8 cellular contexts compared by ENCODE assay signal in genomic region chr17:45307290-45308015, GRCh38. TPM values are rescaled to one million over a fixed set of nuclear protein-coding genes. Genes with fewer than 3 reads are reported as not detected.
DNase-seq lines count a peak whose midpoint lies in the region; ATAC-seq and TF ChIP-seq lines count a peak whose summit lies in the region.

No MANE protein-coding gene starts in this region.

- H3K4me3 ChIP-seq in right atrium auricular region (no peak overlapping the region), endodermal cell (ENCODE audit: low read length) (no peak overlapping the region)

- no peaks in the 10 kb centered on the region for H3K9me3 Mint-ChIP-seq in activated CD8-positive, alpha-beta memory T cell treated with anti-CD3 and anti-CD28 coated beads, Interleukin-2, amount 10 ng/mL, durations not matched to agents 7 days and 5 days (ENCODE audit: low read depth)
- no peaks in the 10 kb centered on the region for H3K9me3 Mint-ChIP-seq in activated naive CD4-positive, alpha-beta T cell treated with anti-CD3 and anti-CD28 coated beads, Interleukin-2, amount 50 U/mL, for 72 hours
- no peaks in the 10 kb centered on the region for H3K9me3 Mint-ChIP-seq in endodermal cell

- CTCF ChIA-PET in activated CD8-positive, alpha-beta memory T cell treated with anti-CD3 and anti-CD28 coated beads, Interleukin-2, amount 10 ng/mL, durations not matched to agents 7 days and 5 days (lab: Charles Lee), result interaction anchor here (0.8 to 17.0 kb wide), 5 partner anchors 10 to 89 kb away, joined by 3 to 144 read pairs (median 5); partner anchors contain the start of gene MAP3K14

- H3K27me3 ChIP-seq in right atrium auricular region, result no peaks in the 10 kb centered on the region
- no peaks in the 10 kb centered on the region for H3K27me3 ChIP-seq in endodermal cell (ENCODE audit: control insufficient read depth, insufficient read depth, low read length, poor library complexity, severe bottlenecking)

- peak overlapping the region; percentile 45 for H3K4me3 Mint-ChIP-seq in activated CD8-positive, alpha-beta memory T cell treated with anti-CD3 and anti-CD28 coated beads, Interleukin-2, amount 10 ng/mL, durations not matched to agents 7 days and 5 days
- H3K4me3 Mint-ChIP-seq in endodermal cell, result no peak overlapping the region

- 95 to 97% methylated on average over 8 to 9 of the region's 9 CpGs for WGBS in endodermal cell (ENCODE audit: insufficient coverage in 1 of 2, insufficient read length in 1 of 2), 2 experiments

- peak overlapping the region; percentile 93 for H3K27ac Mint-ChIP-seq in activated CD8-positive, alpha-beta memory T cell treated with anti-CD3 and anti-CD28 coated beads, Interleukin-2, amount 10 ng/mL, durations not matched to agents 7 days and 5 days
- peak overlapping the region; percentile 96 to 99 for H3K27ac Mint-ChIP-seq in activated naive CD4-positive, alpha-beta T cell treated with anti-CD3 and anti-CD28 coated beads, Interleukin-2, amount 50 U/mL, for 72 hours
- no peak overlapping the region for H3K27ac Mint-ChIP-seq in endodermal cell

- no peak overlapping the region for H3K9ac ChIP-seq in endodermal cell (ENCODE audit: extremely low read depth, low read length, poor library complexity, severe bottlenecking)

- H3K36me3 ChIP-seq in right atrium auricular region, result no peaks in the 10 kb centered on the region
- no peaks in the 10 kb centered on the region for H3K36me3 ChIP-seq in endodermal cell (ENCODE audit: control insufficient read depth, insufficient read depth, low read length)

- no peak for TF ChIP-seq CTCF in right atrium auricular region (IDR thresholded peaks at IDR 0.05)
- no peak for TF ChIP-seq CTCF in endodermal cell (conservative IDR thresholded peaks at IDR 0.05)

- DNase-seq in activated CD8-positive, alpha-beta memory T cell treated with anti-CD3 and anti-CD28 coated beads, Interleukin-2, amount 10 ng/mL, durations not matched to agents 7 days and 5 days, result peak; percentile 77
- no peak for DNase-seq in activated CD8-positive, alpha-beta memory T cell treated with anti-CD3 and anti-CD28 coated beads, Interleukin-2, amount 50 U/mL, for 48 hours
- DNase-seq in NCI-H1694 treated with DMSO at 0.1 percent for 48 hours (lab: John Stamatoyannopoulos, UW) (peak; percentile 33), right atrium auricular region (ENCODE audit: low spot score) (no peak), endodermal cell (no peak)
- DNase-seq in activated naive CD4-positive, alpha-beta T cell treated with anti-CD3 and anti-CD28 coated beads, Interleukin-2, amount 50 U/mL, for 72 hours (ENCODE audit: low spot score in 2 of 2), result peak; percentile 67
- peak; percentile 72 for DNase-seq in stimulated activated CD4-positive, alpha-beta T cell treated with anti-CD3 and anti-CD28 coated beads, Interleukin-4, amount 100 ng/mL, for 24 hours

- H3K27ac ChIP-seq in right atrium auricular region, result peak overlapping the region; percentile 96 to 97
- no peak overlapping the region for H3K27ac ChIP-seq in endodermal cell (ENCODE audit: low read depth, low read length)

- peaks cover 87% of the 10 kb centered on the region for H3K4me1 Mint-ChIP-seq in activated CD8-positive, alpha-beta memory T cell treated with anti-CD3 and anti-CD28 coated beads, Interleukin-2, amount 10 ng/mL, durations not matched to agents 7 days and 5 days
- peaks cover 14% of the 10 kb centered on the region for H3K4me1 Mint-ChIP-seq in endodermal cell

- no peaks in the 10 kb centered on the region for H3K27me3 Mint-ChIP-seq in activated CD8-positive, alpha-beta memory T cell treated with anti-CD3 and anti-CD28 coated beads, Interleukin-2, amount 10 ng/mL, durations not matched to agents 7 days and 5 days
- H3K27me3 Mint-ChIP-seq in endodermal cell (ENCODE audit: insufficient read depth), result no peaks in the 10 kb centered on the region

- H3K36me3 Mint-ChIP-seq in activated CD8-positive, alpha-beta memory T cell treated with anti-CD3 and anti-CD28 coated beads, Interleukin-2, amount 10 ng/mL, durations not matched to agents 7 days and 5 days, result peaks cover 58% of the 10 kb centered on the region
- H3K36me3 Mint-ChIP-seq in activated naive CD4-positive, alpha-beta T cell treated with anti-CD3 and anti-CD28 coated beads, Interleukin-2, amount 50 U/mL, for 72 hours, result peaks cover 33 to 52% of the 10 kb centered on the region in 2 donors
- peaks cover 12% of the 10 kb centered on the region for H3K36me3 Mint-ChIP-seq in endodermal cell (ENCODE audit: low read depth)

- peak; percentile 48 for ATAC-seq in activated CD8-positive, alpha-beta memory T cell treated with anti-CD3 and anti-CD28 coated beads, Interleukin-2, amount 10 ng/mL, durations not matched to agents 7 days and 5 days
- ATAC-seq in activated naive CD4-positive, alpha-beta T cell treated with anti-CD3 and anti-CD28 coated beads, Interleukin-2, amount 50 U/mL, for 72 hours, result peak; percentile 65 to 73
- no peak for ATAC-seq in HG02763 (IDR thresholded peaks at IDR 0.05; ENCODE audit: unreplicated experiment)

- H3K9me3 ChIP-seq in right atrium auricular region, result no peaks in the 10 kb centered on the region
- H3K9me3 ChIP-seq in endodermal cell (ENCODE audit: control insufficient read depth, low read length), result no peaks in the 10 kb centered on the region

- H3K4me1 ChIP-seq in right atrium auricular region (peaks cover 0 to 85% of the 10 kb centered on the region in 2 donors), endodermal cell (ENCODE audit: control insufficient read depth, insufficient read depth, low read length) (no peaks in the 10 kb centered on the region)

RNA-seq across cellular contexts. Expression of gene MAP3K14, which starts 9.4 kb away (rescaled TPM):
- total RNA-seq in activated CD8-positive, alpha-beta memory T cell treated with anti-CD3 and anti-CD28 coated beads, Interleukin-2, amount 10 ng/mL, durations not matched to agents 7 days and 5 days, result 10 to 100 TPM; 39.3 to 43.0 TPM
- 10 to 100 TPM; 38.4 to 54.4 TPM for total RNA-seq in activated naive CD4-positive, alpha-beta T cell treated with anti-CD3 and anti-CD28 coated beads, Interleukin-2, amount 50 U/mL, for 72 hours
- total RNA-seq in right atrium auricular region, result 10 to 100 TPM in 1 of 2 donors, 1 to 10 TPM in 1; 8.2 to 10.6 TPM
- 1 to 10 TPM; 4.6 to 5.5 TPM for total RNA-seq in endodermal cell
- 5.3 TPM for polyA plus RNA-seq in endodermal cell (2013, experiment 1 of 2)
- 4.0 TPM for polyA plus RNA-seq in endodermal cell (2013, experiment 2 of 2)

RNA-seq across cellular contexts. Expression of gene SPATA32, which starts 45.6 kb away (rescaled TPM):
- under 1 TPM; 0.23 to 0.49 TPM for total RNA-seq in activated CD8-positive, alpha-beta memory T cell treated with anti-CD3 and anti-CD28 coated beads, Interleukin-2, amount 10 ng/mL, durations not matched to agents 7 days and 5 days
- total RNA-seq in activated naive CD4-positive, alpha-beta T cell treated with anti-CD3 and anti-CD28 coated beads, Interleukin-2, amount 50 U/mL, for 72 hours, result under 1 TPM; 0.37 to 0.50 TPM
- total RNA-seq in right atrium auricular region, result not detected
- under 1 TPM in 1 of 2 donors, not detected in 1; 0.18 TPM for total RNA-seq in endodermal cell
- polyA plus RNA-seq in endodermal cell (2013, experiment 1 of 2), result not detected
- not detected for polyA plus RNA-seq in endodermal cell (2013, experiment 2 of 2)

Comparison
In these comparisons a context has a peak if more than half of its experiments do, and no peak if none do; other contexts are left out.
1. DNase-seq: peak in activated CD8-positive, alpha-beta memory T cell treated with anti-CD3 and anti-CD28 coated beads, Interleukin-2, amount 10 ng/mL, durations not matched to agents 7 days and 5 days (single experiment), NCI-H1694 treated with DMSO at 0.1 percent for 48 hours (single experiment), activated naive CD4-positive, alpha-beta T cell treated with anti-CD3 and anti-CD28 coated beads, Interleukin-2, amount 50 U/mL, for 72 hours (2 of 2) and stimulated activated CD4-positive, alpha-beta T cell treated with anti-CD3 and anti-CD28 coated beads, Interleukin-4, amount 100 ng/mL, for 24 hours (single experiment); none in activated CD8-positive, alpha-beta memory T cell treated with anti-CD3 and anti-CD28 coated beads, Interleukin-2, amount 50 U/mL, for 48 hours (single experiment), right atrium auricular region (single experiment) and endodermal cell (single experiment).